Comparison of ENCODE assay signal across 13 cellular contexts in the genomic region with DNA sequence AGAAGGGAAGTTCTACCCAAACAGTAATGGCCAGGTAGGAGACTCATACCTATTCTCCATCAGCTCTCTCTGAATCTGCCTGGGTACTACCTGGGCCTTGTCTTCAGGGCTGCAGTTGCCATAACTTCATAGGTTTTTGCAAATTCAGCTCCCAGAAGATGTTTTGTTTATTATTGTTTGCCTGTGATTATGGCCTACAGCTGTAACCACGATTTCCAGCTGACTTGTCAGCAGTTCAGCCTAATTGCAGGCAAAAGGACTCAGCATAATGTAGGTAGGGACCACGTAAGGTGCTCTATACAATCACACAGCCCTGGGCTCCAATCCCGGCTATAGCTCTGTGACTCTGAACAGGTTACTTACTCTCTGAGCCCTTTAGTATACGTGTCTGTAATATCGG.
"Had no signal": no experiment of that assay in that cellular context is flagged by ENCODE, and none has a peak within 500 bp of the region (broad histone marks: within the 10 kb centered on the region; RNA-seq: fewer than 3 reads in every experiment).

No MANE protein-coding gene starts in this region.

- H3K27ac ChIP-seq: brain microvascular endothelial cell, dorsolateral prefrontal cortex, foreskin keratinocyte, left lung, skin epidermis had no signal

- H3K4me1 Mint-ChIP-seq: activated B cell treated with CpG ODN at 0.5 μM for 24 hours had no signal

- ATAC-seq: foreskin keratinocyte, heart left ventricle, left lung had no signal

- H3K4me3 ChIP-seq: dorsolateral prefrontal cortex, heart left ventricle, left lung, skin epidermis, upper lobe of left lung had no signal

- H3K9me3 ChIP-seq: heart left ventricle, left lung, upper lobe of left lung had no signal

- DNase-seq: activated B cell treated with CpG ODN at 0.5 μM for 24 hours; activated CD4-positive, alpha-beta T cell treated with anti-CD3 and anti-CD28 coated beads, Interleukin-2, amount 10 ng/mL, durations not matched to agents 7 days and 5 days; brain microvascular endothelial cell; cerebellar nuclear complex; dorsolateral prefrontal cortex; foreskin keratinocyte; heart left ventricle; islet precursor cell; left lung; T-helper 2 cell; upper lobe of left lung had no signal

- H3K27ac Mint-ChIP-seq: activated B cell treated with CpG ODN at 0.5 μM for 24 hours; activated CD4-positive, alpha-beta T cell treated with anti-CD3 and anti-CD28 coated beads, Interleukin-2, amount 10 ng/mL, durations not matched to agents 7 days and 5 days; activated naive CD4-positive, alpha-beta T cell treated with anti-CD3 and anti-CD28 coated beads, Interleukin-2, amount 50 U/mL, for 24 hours had no signal

- H3K36me3 Mint-ChIP-seq: activated naive CD4-positive, alpha-beta T cell treated with anti-CD3 and anti-CD28 coated beads, Interleukin-2, amount 50 U/mL, for 24 hours had no signal

- H3K9me3 Mint-ChIP-seq: activated B cell treated with CpG ODN at 0.5 μM for 24 hours; activated CD4-positive, alpha-beta T cell treated with anti-CD3 and anti-CD28 coated beads, Interleukin-2, amount 10 ng/mL, durations not matched to agents 7 days and 5 days; activated naive CD4-positive, alpha-beta T cell treated with anti-CD3 and anti-CD28 coated beads, Interleukin-2, amount 50 U/mL, for 24 hours had no signal

- H3K27me3 ChIP-seq: brain microvascular endothelial cell, foreskin keratinocyte, heart left ventricle, left lung, upper lobe of left lung had no signal

- H3K4me3 Mint-ChIP-seq: activated B cell treated with CpG ODN at 0.5 μM for 24 hours; activated CD4-positive, alpha-beta T cell treated with anti-CD3 and anti-CD28 coated beads, Interleukin-2, amount 10 ng/mL, durations not matched to agents 7 days and 5 days; activated naive CD4-positive, alpha-beta T cell treated with anti-CD3 and anti-CD28 coated beads, Interleukin-2, amount 50 U/mL, for 24 hours had no signal

- H3K36me3 ChIP-seq: brain microvascular endothelial cell, heart left ventricle, left lung, upper lobe of left lung had no signal
